In genomic region chr11:132357811-132358572, GRCh38 we compare ENCODE assay signal across 9 cellular contexts.
DNase-seq lines count a peak whose midpoint lies in the region; ATAC-seq and TF ChIP-seq lines count a peak whose summit lies in the region.
"Had no signal": no experiment of that assay in that cellular context is flagged by ENCODE, and none has a peak within 500 bp of the region (broad histone marks: within the 10 kb centered on the region; RNA-seq: fewer than 3 reads in every experiment).

No MANE protein-coding gene starts in this region.

- DNase-seq in GM10248 (ENCODE audit: extremely low spot score) = peak; percentile 54
- DNase-seq in NCI-H1048 (lab: John Stamatoyannopoulos, UW) = no peak
- no peak for DNase-seq in DMS153 (lab: John Stamatoyannopoulos, UW)
- DNase-seq in epidermal melanocyte (ENCODE audit: insufficient read length, low spot score) = no peak
- no peak for DNase-seq in retina
- DNase-seq: esophagus squamous epithelium had no signal

- POLR2A ChIA-PET in GM10248 (lab: Yijun Ruan, JAX) = no interaction called here

- CTCF ChIA-PET in GM10248 (lab: Yijun Ruan, JAX) = interaction anchor here (1.6 kb wide), 1 partner anchor 10 kb away, joined by 4 read pairs; no protein-coding TSS in a partner anchor

- TF ChIP-seq CTCF in GM10248 (IDR thresholded peaks at IDR 0.05; ENCODE audit: control extremely low read depth, extremely low read depth, low read depth, missing control alignments) = no peak

- ATAC-seq in GM19035 (IDR thresholded peaks at IDR 0.05; ENCODE audit: unreplicated experiment) (peak; percentile 78), HG02678 (IDR thresholded peaks at IDR 0.05; ENCODE audit: unreplicated experiment) (peak; percentile 72), HG03521 (IDR thresholded peaks at IDR 0.05; ENCODE audit: unreplicated experiment) (peak; percentile 71)
